ENCODE assay signal across 19 cellular contexts in the genomic region with DNA sequence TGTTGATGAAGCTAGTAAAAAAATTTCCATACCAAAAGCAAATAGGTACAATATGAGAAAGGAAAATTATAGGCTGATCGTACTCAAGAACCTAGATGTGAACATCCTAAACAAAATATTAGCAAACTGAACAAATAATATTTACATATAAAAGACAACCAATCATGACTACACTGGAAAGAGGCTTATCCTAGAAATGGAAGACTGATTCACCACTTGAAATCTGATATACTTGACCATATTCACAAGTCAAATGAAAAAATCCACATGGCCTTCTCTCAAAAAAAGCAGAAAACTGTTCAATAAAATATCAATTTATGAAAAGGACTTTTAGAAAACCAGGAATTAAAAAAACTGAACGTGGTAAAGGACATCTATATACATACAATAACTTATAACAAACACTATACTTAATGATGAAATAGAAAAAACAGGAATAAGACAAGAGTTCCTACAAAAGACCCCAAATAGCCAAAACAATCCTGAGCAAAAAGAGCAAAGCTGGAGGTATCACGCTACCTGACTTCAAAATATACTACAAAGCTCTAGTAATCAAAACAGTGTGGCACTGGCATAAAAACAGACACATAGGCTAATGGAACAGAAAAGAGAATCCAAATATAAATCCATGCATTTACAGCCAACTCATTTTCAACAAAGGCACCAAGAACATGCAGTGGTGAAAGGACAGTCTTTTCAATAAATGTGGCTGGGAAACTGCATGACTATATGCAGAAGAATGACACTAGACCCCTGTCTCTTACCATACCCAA. TPM values are rescaled to one million over a fixed set of nuclear protein-coding genes. Genes with fewer than 3 reads are reported as not detected.
DNase-seq lines count a peak whose midpoint lies in the region; ATAC-seq, FAIRE-seq and TF ChIP-seq lines count a peak whose summit lies in the region.
"Had no signal": no experiment of that assay in that cellular context is flagged by ENCODE, and none has a peak within 500 bp of the region (broad histone marks: within the 10 kb centered on the region; RNA-seq: fewer than 3 reads in every experiment).

No MANE protein-coding gene starts in this region.

- H3K9me3 ChIP-seq in HEK293 (ENCODE audit: control insufficient read depth, insufficient read depth, low read depth, low read length) (no peaks in the 10 kb centered on the region), OCI-LY7 (ENCODE audit: low read length) (peaks cover 10% of the 10 kb centered on the region; the same call in 1 of the 2 replicates), PC-9 (ENCODE audit: insufficient read depth, low read depth) (peaks cover 17% of the 10 kb centered on the region; the same call in 1 of the 2 replicates)

- H3K36me3 ChIP-seq in HEK293 (ENCODE audit: control insufficient read depth in 2 of 2, insufficient read depth in 1 of 2, low read length in 2 of 2) = no peaks in the 10 kb centered on the region
- no peaks in the 10 kb centered on the region for H3K36me3 ChIP-seq in OCI-LY7 (ENCODE audit: insufficient read depth, low read length)
- no peaks in the 10 kb centered on the region for H3K36me3 ChIP-seq in PC-9 (ENCODE audit: low read depth)

- BruUV-seq in OCI-LY7 (replicated peaks; lab: Mats Ljungman, UMichigan) = no TSS peak
- BruUV-seq in PC-9 (replicated peaks; lab: Mats Ljungman, UMichigan) = no TSS peak

- H3K4me1 Mint-ChIP-seq in activated CD4-positive, alpha-beta T cell treated with anti-CD3 and anti-CD28 coated beads for 36 hours = no peaks in the 10 kb centered on the region
- H3K4me1 Mint-ChIP-seq: B cell had no signal

- H3K4me2 ChIP-seq in OCI-LY7 (ENCODE audit: low read length) = no peak overlapping the region
- H3K4me2 ChIP-seq in PC-9 = no peak overlapping the region

- no peaks in the 10 kb centered on the region for H3K36me3 Mint-ChIP-seq in activated CD4-positive, alpha-beta T cell treated with anti-CD3 and anti-CD28 coated beads for 36 hours (ENCODE audit: low read depth)

- H3K9me2 ChIP-seq in OCI-LY7 (ENCODE audit: insufficient read depth, low read length) (no peaks in the 10 kb centered on the region), PC-9 (ENCODE audit: insufficient read depth) (no peaks in the 10 kb centered on the region)

- intact Hi-C loops in activated CD4-positive, alpha-beta T cell treated with anti-CD3 and anti-CD28 coated beads for 36 hours (cut with DNase I, micrococcal nuclease) = no loop called here
- intact Hi-C loops in OCI-LY7 (cut with micrococcal nuclease; ENCODE audit: unreplicated experiment) = no loop called here
- intact Hi-C loops in PC-9 (cut with micrococcal nuclease; ENCODE audit: unreplicated experiment) = no loop called here

- no peak for TF ChIP-seq CTCF in HEK293 (tag by site-specific recombination; IDR thresholded peaks at IDR 0.05)
- no peak for TF ChIP-seq CTCF in VCaP (conservative IDR thresholded peaks at IDR 0.05)
- TF ChIP-seq CTCF in OCI-LY7 (conservative IDR thresholded peaks at IDR 0.05; ENCODE audit: low read length) = no peak
- no peak for TF ChIP-seq CTCF in PC-9 (conservative IDR thresholded peaks at IDR 0.05)

- H3K4me3 ChIP-seq in HEK293 (ENCODE audit: low read depth, low read length) (no peak overlapping the region), OCI-LY7 (ENCODE audit: low read depth, low read length, poor library complexity, severe bottlenecking) (no peak overlapping the region), PC-9 (no peak overlapping the region)
- H3K4me3 ChIP-seq: GM12878 had no signal

- H3K4me1 ChIP-seq in HEK293 (ENCODE audit: control insufficient read depth, insufficient read depth, low read length) (no peaks in the 10 kb centered on the region; the same call in 1 of the 2 replicates), OCI-LY7 (ENCODE audit: insufficient read depth, low read length, poor library complexity, severe bottlenecking) (no peaks in the 10 kb centered on the region), PC-9 (replicated peaks; ENCODE audit: insufficient read depth) (peaks cover 23% of the 10 kb centered on the region)

- H3K9me3 Mint-ChIP-seq in activated CD4-positive, alpha-beta T cell treated with anti-CD3 and anti-CD28 coated beads for 36 hours (ENCODE audit: low read depth) = peaks cover 2% of the 10 kb centered on the region
- H3K9me3 Mint-ChIP-seq: CD4-positive, alpha-beta T cell had no signal

- DNase-seq in iris pigment epithelial cell (ENCODE audit: low read depth) (peak; percentile 40), OCI-LY7 (ENCODE audit: low spot score) (no peak), PC-9 (no peak)
- no peak for DNase-seq in activated CD4-positive, alpha-beta T cell treated with anti-CD3 and anti-CD28 coated beads for 36 hours
- DNase-seq: 8988T; C1 segment of cervical spinal cord; CD4-positive, alpha-beta T cell; DMS79; H7; HFFc6 had no signal

- no peak overlapping the region for H3K27ac Mint-ChIP-seq in activated CD4-positive, alpha-beta T cell treated with anti-CD3 and anti-CD28 coated beads for 36 hours
- H3K27ac Mint-ChIP-seq: B cell; CD4-positive, alpha-beta T cell; HFFc6 had no signal

- H3K27me3 Mint-ChIP-seq in activated CD4-positive, alpha-beta T cell treated with anti-CD3 and anti-CD28 coated beads for 36 hours = peaks cover 4% of the 10 kb centered on the region

- H3K79me2 ChIP-seq in OCI-LY7 (ENCODE audit: insufficient read depth, low read depth, low read length) (no peaks in the 10 kb centered on the region), PC-9 (ENCODE audit: low read depth) (no peaks in the 10 kb centered on the region)

- FAIRE-seq in A204.1 (lab: Jason Lieb, UNC) = peak; percentile 32
- FAIRE-seq: GM12878, GM18507, HepG2, HTR-8/SVneo had no signal

- H2AFZ ChIP-seq in OCI-LY7 (ENCODE audit: low read length) = no peak overlapping the region
- no peak overlapping the region for H2AFZ ChIP-seq in PC-9

- POLR2A ChIA-PET in HEK293 (lab: Yijun Ruan, JAX) = no interaction called here
- POLR2A ChIA-PET in activated CD4-positive, alpha-beta T cell treated with anti-CD3 and anti-CD28 coated beads for 36 hours (lab: Charles Lee) = no interaction called here
- POLR2A ChIA-PET in OCI-LY7 (lab: Charles Lee) = interaction anchor here (0.6 kb wide), 1 partner anchor 16 kb away, joined by 3 read pairs; no protein-coding TSS in a partner anchor
- POLR2A ChIA-PET in PC-9 (lab: Charles Lee; ENCODE audit: unreplicated experiment) = no interaction called here

- CTCF ChIA-PET in HEK293 (lab: Yijun Ruan, JAX) = no interaction called here
- CTCF ChIA-PET in activated CD4-positive, alpha-beta T cell treated with anti-CD3 and anti-CD28 coated beads for 36 hours (lab: Charles Lee) = interaction anchor here (0.6 kb wide), 1 partner anchor 135 kb away, joined by 3 read pairs; no protein-coding TSS in a partner anchor
- CTCF ChIA-PET in OCI-LY7 (lab: Charles Lee; ENCODE audit: unreplicated experiment) = no interaction called here
- CTCF ChIA-PET in PC-9 (lab: Charles Lee) = no interaction called here

- no peak for ATAC-seq in activated CD4-positive, alpha-beta T cell treated with anti-CD3 and anti-CD28 coated beads for 36 hours
- ATAC-seq: GM12878, HepG2 had no signal

- no peak overlapping the region for H3K4me3 Mint-ChIP-seq in activated CD4-positive, alpha-beta T cell treated with anti-CD3 and anti-CD28 coated beads for 36 hours
- H3K4me3 Mint-ChIP-seq: B cell; CD4-positive, alpha-beta T cell; HFFc6 had no signal

- no peak overlapping the region for H3K27ac ChIP-seq in HEK293 (ENCODE audit: extremely low read depth, low read depth, low read length)
- peak overlapping the region; percentile 97 for H3K27ac ChIP-seq in VCaP
- H3K27ac ChIP-seq in OCI-LY7 (ENCODE audit: low read depth, low read length, poor library complexity, severe bottlenecking) = no peak overlapping the region
- H3K27ac ChIP-seq in PC-9 = no peak overlapping the region

- H3K27me3 ChIP-seq in PC-9 (ENCODE audit: insufficient read depth, low read depth) = no peaks in the 10 kb centered on the region

- no peaks in the 10 kb centered on the region for H4K20me1 ChIP-seq in OCI-LY7 (ENCODE audit: insufficient read depth, low read length)
- no peaks in the 10 kb centered on the region for H4K20me1 ChIP-seq in PC-9 (ENCODE audit: insufficient read depth)

- H3F3A ChIP-seq in PC-9 (ENCODE audit: insufficient read depth, low read depth) = peaks cover 4% of the 10 kb centered on the region

TF ChIP-seq in HEK293, 187 proteins besides CTCF, POLR2A, EP300 and RAD21 (continues in another document):
- TF ChIP-seq TRIM28 (IDR thresholded peaks at IDR 0.05; ENCODE audit: borderline replicate concordance, low read length) (peak; percentile 59; the same call in 1 of the 2 replicates), ZNF391 (tag by site-specific recombination; IDR thresholded peaks at IDR 0.05; ENCODE audit: borderline replicate concordance, low read depth) (no peak), ZNF24 (tag by site-specific recombination; IDR thresholded peaks at IDR 0.05) (no peak), ZNF433 (tag by site-specific recombination; IDR thresholded peaks at IDR 0.05; ENCODE audit: low read depth) (no peak), ZNF792 (tag by site-specific recombination; IDR thresholded peaks at IDR 0.05) (no peak), ZSCAN5A (tag by site-specific recombination; IDR thresholded peaks at IDR 0.05) (peak; percentile 57; the same call in 1 of the 2 replicates)

RNA-seq across cellular contexts. Expression of gene FAM180A, which starts 29.2 kb away (rescaled TPM):
- not detected for total RNA-seq in activated CD4-positive, alpha-beta T cell treated with anti-CD3 and anti-CD28 coated beads for 36 hours
- not detected in 2 replicates for total RNA-seq in OCI-LY7 (2014; rRNA removed; shearing (Covaris generic))
- not detected in 2 replicates for total RNA-seq in OCI-LY7 (2022)
- not detected in 2 replicates for total RNA-seq in PC-9 (2021)
- total RNA-seq: B cell; CD4-positive, alpha-beta T cell; G401; GM12878; H7; HepG2 had no signal

RNA-seq across cellular contexts. Expression of gene SLC13A4, which starts 49.8 kb away (rescaled TPM):
- not detected for total RNA-seq in activated CD4-positive, alpha-beta T cell treated with anti-CD3 and anti-CD28 coated beads for 36 hours
- total RNA-seq in OCI-LY7 (2014; rRNA removed; shearing (Covaris generic)) = not detected in 2 replicates
- not detected in 2 replicates for total RNA-seq in OCI-LY7 (2022)
- not detected in 2 replicates for total RNA-seq in PC-9 (2021)
- total RNA-seq: B cell; CD4-positive, alpha-beta T cell; GM12878; HepG2 had no signal
